Comparison of ENCODE assay signal across 8 cellular contexts in the genomic region with DNA sequence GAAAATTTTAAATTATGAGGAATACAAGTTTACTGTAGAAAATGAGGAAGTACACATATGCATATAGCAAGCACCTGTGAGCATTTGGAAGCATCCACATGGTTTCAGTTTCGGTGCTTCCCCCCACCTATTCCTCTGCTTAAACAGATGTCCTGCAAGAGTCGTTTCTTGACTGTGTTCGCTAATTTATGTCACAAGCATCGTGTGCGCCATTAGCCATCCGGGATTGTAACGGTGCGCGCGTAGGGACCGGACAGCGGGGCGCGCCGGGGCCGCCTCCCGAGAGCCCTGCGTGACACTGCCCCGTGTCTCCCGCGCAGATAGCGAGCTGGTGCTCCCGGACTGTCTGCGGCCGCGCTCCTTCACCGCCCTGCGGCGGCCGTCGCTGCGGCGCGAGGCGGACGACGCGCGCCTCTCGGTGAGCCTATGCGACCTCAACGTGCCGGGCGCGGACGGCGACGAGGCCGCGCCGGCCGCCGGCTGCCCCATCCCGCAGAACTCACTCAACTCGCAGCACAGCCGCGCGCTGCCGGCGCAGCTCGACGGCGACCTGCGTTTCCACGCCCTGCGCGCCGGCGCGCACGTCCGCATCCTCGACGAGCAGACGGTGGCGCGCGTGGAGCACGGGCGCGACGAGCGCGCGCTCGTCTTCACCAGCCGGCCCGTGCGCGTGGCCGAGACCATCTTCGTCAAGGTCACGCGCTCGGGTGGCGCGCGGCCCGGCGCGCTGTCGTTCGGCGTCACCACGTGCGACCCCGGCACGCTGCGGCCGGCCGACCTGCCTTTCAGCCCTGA.
A peak's percentile ranks its signal among the peaks of the same experiment; 100 is the strongest.
DNase-seq lines count a peak whose midpoint lies in the region; ATAC-seq and TF ChIP-seq lines count a peak whose summit lies in the region.

No MANE protein-coding gene starts in this region.

- in situ Hi-C loops in mammary epithelial cell (cut with MboI; ENCODE audit: low sequenced_read_pairs in 2 of 2), result no loop called here

- H3K79me2 ChIP-seq in mammary epithelial cell (ENCODE audit: insufficient read depth, low read length), result no peaks in the 10 kb centered on the region

- no peak for TF ChIP-seq CTCF in mammary epithelial cell (conservative IDR thresholded peaks at IDR 0.05 in 1 of 2, IDR thresholded peaks at IDR 0.05 in 1 of 2; ENCODE audit: extremely low read depth in 1 of 2, insufficient read depth in 1 of 2, low read depth in 1 of 2, low read length in 2 of 2)

- CTCF ChIA-PET in mammary epithelial cell (lab: Charles Lee; ENCODE audit: low non-redundant PET), result no interaction called here

- H3K4me1 ChIP-seq in mammary epithelial cell (ENCODE audit: insufficient read depth, low read length) (no peaks in the 10 kb centered on the region), subcutaneous abdominal adipose tissue (ENCODE audit: control insufficient read depth in 5 of 5, insufficient read depth in 5 of 5, low read length in 5 of 5) (peaks cover 0 to 10% (median 7%) of the 10 kb centered on the region in 5 donors)

- no peaks in the 10 kb centered on the region for H3K27me3 ChIP-seq in mammary epithelial cell (ENCODE audit: insufficient read depth, low read length)
- H3K27me3 ChIP-seq in subcutaneous abdominal adipose tissue (ENCODE audit: control insufficient read depth in 5 of 5, insufficient read depth in 4 of 5, low read length in 5 of 5), result peaks cover 3 to 21% (median 18%) of the 10 kb centered on the region in 5 donors

- H3K36me3 Mint-ChIP-seq in T-helper 17 cell (ENCODE audit: low read depth), result peaks cover 3% of the 10 kb centered on the region
- no peaks in the 10 kb centered on the region for H3K36me3 Mint-ChIP-seq in naive B cell

- WGBS in mammary epithelial cell (ENCODE audit: low coverage, missing lambda C conversion rate), result 38% methylated on average over 10 of the region's 111 CpGs

- H3K4me2 ChIP-seq in mammary epithelial cell (ENCODE audit: insufficient read depth, low read depth, low read length), result peak overlapping the region; percentile 11

- H3K27ac Mint-ChIP-seq in T-helper 17 cell (peak overlapping the region; percentile 93), naive B cell (peak overlapping the region in 5 of 6 donors; percentile 76 to 92 (median 82))

- H3K4me1 Mint-ChIP-seq in T-helper 17 cell (peaks cover 14% of the 10 kb centered on the region), naive B cell (peaks cover 5 to 14% (median 5%) of the 10 kb centered on the region in 3 donors)

- H3K27me3 Mint-ChIP-seq in T-helper 17 cell (no peaks in the 10 kb centered on the region), naive B cell (no peaks in the 10 kb centered on the region)

- H3K9me3 Mint-ChIP-seq in naive B cell, result peaks cover 0 to 5% (median 0%) of the 10 kb centered on the region in 7 donors

- no peak overlapping the region for H3K9ac ChIP-seq in mammary epithelial cell (ENCODE audit: insufficient read depth, low read length)
- no peak overlapping the region for H3K9ac ChIP-seq in subcutaneous abdominal adipose tissue (ENCODE audit: low read length in 5 of 5)

- H3K4me3 Mint-ChIP-seq in T-helper 17 cell (peak overlapping the region; percentile 88), naive B cell (peak overlapping the region; percentile 76 to 91 (median 88))

- intact Hi-C loops in mammary epithelial cell (cut with micrococcal nuclease), result loop anchor here (5.0 kb wide), 1 partner anchor 57 kb away; no protein-coding TSS in a partner anchor

- H3K27ac ChIP-seq in mammary epithelial cell (ENCODE audit: insufficient read depth, low read depth, low read length) (no peak overlapping the region), subcutaneous abdominal adipose tissue (ENCODE audit: low read depth, low read length) (no peak overlapping the region)

- H4K20me1 ChIP-seq in mammary epithelial cell (ENCODE audit: insufficient read depth, low read length), result no peaks in the 10 kb centered on the region

- H3K4me3 ChIP-seq in mammary epithelial cell (replicated peaks in 1 of 3; ENCODE audit: insufficient read depth in 1 of 3, low read depth in 2 of 3, low read length in 3 of 3), result no peak overlapping the region
- peak overlapping the region; percentile 49 to 63 (median 54) for H3K4me3 ChIP-seq in subcutaneous abdominal adipose tissue (ENCODE audit: low read depth in 1 of 5, low read length in 5 of 5)

- H3K9me3 ChIP-seq in T-helper 17 cell (ENCODE audit: control insufficient read depth, low read length, poor library complexity, severe bottlenecking), result no peaks in the 10 kb centered on the region
- H3K9me3 ChIP-seq in mammary epithelial cell (replicated peaks; ENCODE audit: insufficient read depth, low read length), result no peaks in the 10 kb centered on the region
- H3K9me3 ChIP-seq in subcutaneous abdominal adipose tissue (ENCODE audit: control insufficient read depth in 5 of 5, low read length in 5 of 5), result peaks cover 0 to 9% (median 5%) of the 10 kb centered on the region in 5 donors

- no peaks in the 10 kb centered on the region for H3K36me3 ChIP-seq in mammary epithelial cell (ENCODE audit: insufficient read depth, low read length)
- H3K36me3 ChIP-seq in subcutaneous abdominal adipose tissue (ENCODE audit: control insufficient read depth in 5 of 5, insufficient read depth in 5 of 5, low read length in 5 of 5), result peaks cover 0 to 4% (median 0%) of the 10 kb centered on the region in 5 donors

- dilution Hi-C loops in mammary epithelial cell (cut with HindIII; ENCODE audit: low sequenced_read_pairs), result no loop called here

- DNase-seq in DMS114 treated with DMSO at 0.1 percent for 48 hours (lab: John Stamatoyannopoulos, UW; ENCODE audit: unreplicated experiment) (peak; percentile 82), T-helper 17 cell (peak; percentile 43 to 67 (median 65)), mammary epithelial cell (no peak), naive B cell (peak; percentile 50), NOMO-1 treated with dmso at 0.1 percent for 144 hours (lab: John Stamatoyannopoulos, UW; ENCODE audit: unreplicated experiment) (no peak), NCI-H82 treated with DMSO at 0.1 percent for 48 hours (lab: John Stamatoyannopoulos, UW; ENCODE audit: unreplicated experiment) (no peak), DMS79 (lab: John Stamatoyannopoulos, UW) (no peak)

- BruUV-seq in mammary epithelial cell (replicated peaks; lab: Mats Ljungman, UMichigan), result no TSS peak

- ATAC-seq in T-helper 17 cell (peak; percentile 83), naive B cell (ENCODE audit: low read depth in 2 of 2) (peak; percentile 83 to 85)

- H2AFZ ChIP-seq in mammary epithelial cell (ENCODE audit: low read depth, low read length), result no peak overlapping the region

Comparison
In these comparisons a context has a peak if more than half of its experiments do, and no peak if none do; other contexts are left out.
1. DNase-seq: peak in DMS114 treated with DMSO at 0.1 percent for 48 hours (single experiment), T-helper 17 cell (3 of 3) and naive B cell (single experiment); none in mammary epithelial cell (single experiment), NOMO-1 treated with dmso at 0.1 percent for 144 hours (single experiment), NCI-H82 treated with DMSO at 0.1 percent for 48 hours (single experiment) and DMS79 (single experiment).
2. H3K4me3 ChIP-seq: peak in subcutaneous abdominal adipose tissue (5 of 5); none in mammary epithelial cell (0 of 3).